In the genomic region with DNA sequence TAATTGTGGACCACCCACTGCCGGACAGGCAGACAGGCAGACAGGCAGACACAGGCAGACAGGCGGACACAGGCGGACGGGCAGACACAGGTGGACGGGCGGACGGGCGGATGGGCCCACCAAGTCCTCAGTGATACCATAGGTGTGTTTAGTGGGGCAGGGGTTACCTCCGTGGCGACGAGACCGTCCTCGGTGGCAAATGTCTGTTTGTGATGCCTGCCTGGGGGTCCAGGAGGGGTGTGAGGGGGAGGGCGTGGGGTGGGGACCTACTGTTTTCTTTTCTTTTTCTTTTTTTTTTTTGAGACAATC, we compare ENCODE assay signal across 20 cellular contexts.
DNase-seq lines count a peak whose midpoint lies in the region; ATAC-seq and TF ChIP-seq lines count a peak whose summit lies in the region.
"Had no signal": no experiment of that assay in that cellular context is flagged by ENCODE, and none has a peak within 500 bp of the region (broad histone marks: within the 10 kb centered on the region; RNA-seq: fewer than 3 reads in every experiment).

No MANE protein-coding gene starts in this region.

- H3K9ac ChIP-seq in BLaER1 (no peak overlapping the region), neuronal stem cell (ENCODE audit: low read depth, low read length, poor library complexity) (peak overlapping the region; percentile 79)
- H3K9ac ChIP-seq: GM23248 had no signal

- peak overlapping the region in 3 of 5 experiments; percentile 55 to 87 (median 57) for H3K27ac Mint-ChIP-seq in brain
- H3K27ac Mint-ChIP-seq: CD4-positive, alpha-beta memory T cell; HFFc6; IgD-negative memory B cell had no signal

- DNase-seq in cardiac muscle cell (ENCODE audit: low read depth in 1 of 2, low spot score in 1 of 2), result no peak
- DNase-seq in Right ventricle myocardium inferior (ENCODE audit: missing footprints), result no peak
- no peak for DNase-seq in neuronal stem cell (ENCODE audit: low spot score)
- no peak for DNase-seq in GDM1 (lab: John Stamatoyannopoulos, UW)
- DNase-seq: AML-193; CD4-positive, alpha-beta memory T cell; DMS153; DMS79 treated with DMSO at 0.1 percent for 48 hours; GM23248; HFFc6 had no signal

- peaks cover 4% of the 10 kb centered on the region for H3K36me3 Mint-ChIP-seq in brain
- H3K36me3 Mint-ChIP-seq: CD14-positive monocyte; CD4-positive, alpha-beta memory T cell had no signal

- intact Hi-C loops in Right ventricle myocardium inferior (cut with DNase I), result no loop called here

- H3K79me1 ChIP-seq in neuronal stem cell (ENCODE audit: low read depth, low read length), result no peaks in the 10 kb centered on the region

- peak overlapping the region; percentile 97 for H2AK5ac ChIP-seq in neuronal stem cell (ENCODE audit: low read depth, low read length)

- H3K36me3 ChIP-seq in cardiac muscle cell, result no peaks in the 10 kb centered on the region
- H3K36me3 ChIP-seq in BLaER1, result no peaks in the 10 kb centered on the region
- H3K36me3 ChIP-seq in neuronal stem cell (replicated peaks in 1 of 2; ENCODE audit: control insufficient read depth in 2 of 2, insufficient read depth in 2 of 2, low read length in 2 of 2), result no peaks in the 10 kb centered on the region

- H3K4me3 Mint-ChIP-seq in brain, result no peak overlapping the region
- H3K4me3 Mint-ChIP-seq: CD14-positive monocyte; CD4-positive, alpha-beta memory T cell; HFFc6; IgD-negative memory B cell had no signal

- H3K4me1 ChIP-seq in cardiac muscle cell (ENCODE audit: low read depth), result peaks cover 34% of the 10 kb centered on the region
- H3K4me1 ChIP-seq in BLaER1, result peaks cover 41% of the 10 kb centered on the region
- H3K4me1 ChIP-seq in neuronal stem cell (ENCODE audit: control insufficient read depth in 2 of 2, insufficient read depth in 1 of 2, low read depth in 1 of 2, low read length in 2 of 2), result peaks cover 28% of the 10 kb centered on the region in 2 donors
- H3K4me1 ChIP-seq: A549 had no signal

- H3K4me3 ChIP-seq in cardiac muscle cell (no peak overlapping the region), BLaER1 (no peak overlapping the region), neuronal stem cell (ENCODE audit: low read length in 2 of 2) (no peak overlapping the region)
- H3K4me3 ChIP-seq: A549, GM12878, GM23248 had no signal

- peaks cover 3% of the 10 kb centered on the region for H3K27me3 Mint-ChIP-seq in brain
- H3K27me3 Mint-ChIP-seq: CD4-positive, alpha-beta memory T cell had no signal

- peaks cover 17% of the 10 kb centered on the region for H4K20me1 ChIP-seq in BLaER1

- H2BK120ac ChIP-seq in neuronal stem cell (ENCODE audit: low read depth, low read length), result peak overlapping the region; percentile 7

- ATAC-seq in Right ventricle myocardium inferior, result no peak
- no peak for ATAC-seq in GM19463 (IDR thresholded peaks at IDR 0.05; ENCODE audit: unreplicated experiment)
- ATAC-seq: A549, GM12878, HCT116 had no signal

- no peak overlapping the region for H4K91ac ChIP-seq in neuronal stem cell (ENCODE audit: low read depth, low read length, poor library complexity)

- peak overlapping the region; percentile 91 for H2BK12ac ChIP-seq in neuronal stem cell (ENCODE audit: low read length)

- no peak overlapping the region for H3K4ac ChIP-seq in neuronal stem cell (ENCODE audit: low read length)

- H2BK15ac ChIP-seq in neuronal stem cell (ENCODE audit: low read length), result peak overlapping the region; percentile 27

- no peak overlapping the region for H3K23ac ChIP-seq in neuronal stem cell (ENCODE audit: low read depth, low read length, poor library complexity)

- H4K8ac ChIP-seq in neuronal stem cell (ENCODE audit: low read depth, low read length), result no peak overlapping the region

- H3K4me2 ChIP-seq in BLaER1 (peak overlapping the region; percentile 55), neuronal stem cell (ENCODE audit: insufficient read depth, low read length, poor library complexity, severe bottlenecking) (no peak overlapping the region)
- H3K4me2 ChIP-seq: A549 had no signal

- peak overlapping the region; percentile 88 for H2AFZ ChIP-seq in neuronal stem cell (ENCODE audit: low read length)
- H2AFZ ChIP-seq: GM23248 had no signal

- peaks cover 47% of the 10 kb centered on the region for H3K4me1 Mint-ChIP-seq in brain
- H3K4me1 Mint-ChIP-seq: CD14-positive monocyte, IgD-negative memory B cell had no signal

- peak overlapping the region; percentile 96 for H3K27ac ChIP-seq in cardiac muscle cell
- peak overlapping the region; percentile 33; the same call in 1 of the 2 replicates for H3K27ac ChIP-seq in BLaER1
- H3K27ac ChIP-seq in neuronal stem cell (replicated peaks; ENCODE audit: low read length), result no peak overlapping the region
- H3K27ac ChIP-seq: 22Rv1, A549, GM23248, HL-60 had no signal

- peak overlapping the region; percentile 96 for H2BK5ac ChIP-seq in neuronal stem cell (ENCODE audit: low read length)

- H3K14ac ChIP-seq in neuronal stem cell (ENCODE audit: low read length), result no peak overlapping the region

- H3K9me3 Mint-ChIP-seq in brain, result peaks cover 0 to 9% (median 3%) of the 10 kb centered on the region in 5 experiments
- H3K9me3 Mint-ChIP-seq: CD14-positive monocyte; CD4-positive, alpha-beta memory T cell; HFFc6; IgD-negative memory B cell had no signal

- TF ChIP-seq CTCF in cardiac muscle cell (IDR thresholded peaks at IDR 0.05; ENCODE audit: low read depth, low read length) (no peak), brain (conservative IDR thresholded peaks at IDR 0.05) (no peak)

- H3K18ac ChIP-seq in neuronal stem cell (ENCODE audit: low read length), result peak overlapping the region; percentile 33

- H3K27me3 ChIP-seq in cardiac muscle cell (no peaks in the 10 kb centered on the region), BLaER1 (no peaks in the 10 kb centered on the region), neuronal stem cell (ENCODE audit: control insufficient read depth in 3 of 3, insufficient read depth in 3 of 3, low read depth in 1 of 3, low read length in 3 of 3) (no peaks in the 10 kb centered on the region)

- no peaks in the 10 kb centered on the region for H3K9me3 ChIP-seq in cardiac muscle cell (ENCODE audit: low read depth)
- H3K9me3 ChIP-seq in BLaER1, result no peaks in the 10 kb centered on the region
- H3K9me3 ChIP-seq in neuronal stem cell (replicated peaks in 1 of 2; ENCODE audit: control insufficient read depth in 2 of 2, insufficient read depth in 1 of 2, low read depth in 1 of 2, low read length in 2 of 2), result peaks cover 0 to 2% of the 10 kb centered on the region in 2 donors
- H3K9me3 ChIP-seq: A549 had no signal

- no CpG with 5 or more reads among the region's 14 CpGs for WGBS in neuronal stem cell (ENCODE audit: extremely low coverage in 2 of 2, insufficient read length in 2 of 2, insufficient replicate concordance in 1 of 2), 2 donors
